ENCODE assay signal across 10 cellular contexts in genomic region chr5:102294996-102295395, GRCh38. TPM values are rescaled to one million over a fixed set of nuclear protein-coding genes. Genes with fewer than 3 reads are reported as not detected.
DNase-seq lines count a peak whose midpoint lies in the region; ATAC-seq, FAIRE-seq and TF ChIP-seq lines count a peak whose summit lies in the region.
"Had no signal": no experiment of that assay in that cellular context is flagged by ENCODE, and none has a peak within 500 bp of the region (broad histone marks: within the 10 kb centered on the region; RNA-seq: fewer than 3 reads in every experiment).

No MANE protein-coding gene starts in this region.

- CTCF ChIA-PET in Calu3 (lab: Charles Lee), result interaction anchor here (1.7 kb wide), 1 partner anchor 9 kb away, joined by 6 read pairs; no protein-coding TSS in a partner anchor

- H4K20me1 ChIP-seq in astrocyte (ENCODE audit: insufficient read depth, low read length), result no peaks in the 10 kb centered on the region

- TF ChIP-seq CTCF in Calu3 (IDR thresholded peaks at IDR 0.05; ENCODE audit: unreplicated experiment) (no peak), astrocyte (IDR thresholded peaks at IDR 0.05; ENCODE audit: insufficient read depth, low read depth, low read length) (no peak)

- H3K9ac ChIP-seq in HUES48 (ENCODE audit: low read depth, low read length) (no peak overlapping the region), astrocyte (ENCODE audit: low read length) (no peak overlapping the region)

- H3K4me3 ChIP-seq in HUES48 (ENCODE audit: low read depth, low read length), result peak overlapping the region; percentile 74
- no peak overlapping the region for H3K4me3 ChIP-seq in astrocyte (ENCODE audit: insufficient read depth, low read depth, low read length)
- H3K4me3 ChIP-seq in mononuclear cell (ENCODE audit: low read length), result peak overlapping the region; percentile 75

- ATAC-seq in GM18909 (IDR thresholded peaks at IDR 0.05; ENCODE audit: poor library complexity, unreplicated experiment), result no peak
- ATAC-seq in HG03175 (IDR thresholded peaks at IDR 0.05; ENCODE audit: unreplicated experiment), result no peak
- ATAC-seq: activated CD4-positive, CD25-positive, alpha-beta regulatory T cell treated with anti-CD3 and anti-CD28 coated beads, Interleukin-2, amount 50 U/mL, for 24 hours had no signal

- no peak overlapping the region for H2AFZ ChIP-seq in astrocyte (ENCODE audit: low read depth, low read length)

- FAIRE-seq in astrocyte (lab: Jason Lieb, UNC), result no peak

- H3K36me3 ChIP-seq in HUES48 (ENCODE audit: control insufficient read depth, insufficient read depth, low read length) (no peaks in the 10 kb centered on the region), astrocyte (ENCODE audit: insufficient read depth, low read length) (no peaks in the 10 kb centered on the region)
- H3K36me3 ChIP-seq: breast epithelium had no signal

- H3K79me2 ChIP-seq in astrocyte (ENCODE audit: insufficient read depth, low read length), result no peaks in the 10 kb centered on the region

- peaks cover 8% of the 10 kb centered on the region for H3K27me3 ChIP-seq in HUES48 (ENCODE audit: control insufficient read depth, insufficient read depth, low read length)
- H3K27me3 ChIP-seq in astrocyte (ENCODE audit: insufficient read depth, low read length), result peaks cover 6% of the 10 kb centered on the region
- no peaks in the 10 kb centered on the region for H3K27me3 ChIP-seq in mononuclear cell (ENCODE audit: insufficient read depth, low read length)
- H3K27me3 ChIP-seq: breast epithelium had no signal

- peak overlapping the region; percentile 9 for H3K27ac Mint-ChIP-seq in Calu3 (ENCODE audit: unreplicated experiment)
- H3K27ac Mint-ChIP-seq in astrocyte (ENCODE audit: unreplicated experiment), result no peak overlapping the region

- H3K36me3 Mint-ChIP-seq in Calu3 (ENCODE audit: insufficient read depth, unreplicated experiment), result peaks cover 20% of the 10 kb centered on the region
- H3K36me3 Mint-ChIP-seq in astrocyte (ENCODE audit: low read depth, unreplicated experiment), result no peaks in the 10 kb centered on the region

- peaks cover 14% of the 10 kb centered on the region; the same call in 1 of the 2 replicates for H3K4me1 ChIP-seq in HUES48 (ENCODE audit: control insufficient read depth, insufficient read depth, low read length)
- H3K4me1 ChIP-seq in astrocyte (ENCODE audit: insufficient read depth, low read length), result peaks cover 10% of the 10 kb centered on the region
- H3K4me1 ChIP-seq in mononuclear cell (ENCODE audit: insufficient read depth, low read length), result peaks cover 49% of the 10 kb centered on the region
- H3K4me1 ChIP-seq: breast epithelium had no signal

- no peaks in the 10 kb centered on the region for H3K9me3 Mint-ChIP-seq in Calu3 (ENCODE audit: low read depth, unreplicated experiment)
- no peaks in the 10 kb centered on the region for H3K9me3 Mint-ChIP-seq in astrocyte (ENCODE audit: unreplicated experiment)

- DNase-seq in Calu3 (no peak), astrocyte (ENCODE audit: low read depth) (no peak), AG08395 (ENCODE audit: low spot score) (no peak)
- DNase-seq: foreskin melanocyte had no signal

- H3K27me3 Mint-ChIP-seq in Calu3 (ENCODE audit: unreplicated experiment), result no peaks in the 10 kb centered on the region
- peaks cover 12% of the 10 kb centered on the region for H3K27me3 Mint-ChIP-seq in astrocyte (ENCODE audit: low read depth, unreplicated experiment)

- H3K27ac ChIP-seq in HUES48 (ENCODE audit: low read depth, low read length) (peak overlapping the region; percentile 37), astrocyte (ENCODE audit: low read depth, low read length) (no peak overlapping the region)
- H3K27ac ChIP-seq: breast epithelium had no signal

- no TSS peak for BruUV-seq in Calu3 (replicated peaks; lab: Mats Ljungman, UMichigan)

- H3K4me1 Mint-ChIP-seq in Calu3 (ENCODE audit: low read depth, unreplicated experiment), result peaks cover 23% of the 10 kb centered on the region
- no peaks in the 10 kb centered on the region for H3K4me1 Mint-ChIP-seq in astrocyte (ENCODE audit: low read depth, unreplicated experiment)

- intact Hi-C loops in Calu3 (cut with micrococcal nuclease; ENCODE audit: unreplicated experiment), result no loop called here

- H3K9me3 ChIP-seq in HUES48 (ENCODE audit: control insufficient read depth, insufficient read depth, low read length) (no peaks in the 10 kb centered on the region), astrocyte (ENCODE audit: insufficient read depth, low read depth, low read length) (no peaks in the 10 kb centered on the region), mononuclear cell (ENCODE audit: low read depth, low read length) (no peaks in the 10 kb centered on the region)
- H3K9me3 ChIP-seq: breast epithelium had no signal

- H3K4me3 Mint-ChIP-seq in Calu3 (ENCODE audit: low read depth, unreplicated experiment) (peak overlapping the region; percentile 97), astrocyte (ENCODE audit: unreplicated experiment) (peak overlapping the region; percentile 86)

- no peak overlapping the region for H3K4me2 ChIP-seq in astrocyte (ENCODE audit: low read length)

RNA-seq across cellular contexts. Expression of gene SLCO4C1, which starts 1.1 kb away (rescaled TPM):
- total RNA-seq in Calu3 (2022), result 3.4 and 4.4 TPM in 2 replicates
- 0.22 and 0.23 TPM in 2 replicates for total RNA-seq in astrocyte
- total RNA-seq in mononuclear cell, result 1.9 TPM
